In genomic region chr17:73269329-73269615, GRCh38 we compare ENCODE assay signal across 1 cellular context.
TF ChIP-seq lines count a peak whose summit lies in the region.

No MANE protein-coding gene starts in this region.

TF ChIP-seq in HEK293, 187 proteins besides CTCF, POLR2A, EP300 and RAD21 (continued from another document):
- TF ChIP-seq PRDM6 (tag by site-specific recombination; IDR thresholded peaks at IDR 0.05) (no peak), AEBP2 (tag by site-specific recombination; IDR thresholded peaks at IDR 0.05; ENCODE audit: borderline replicate concordance) (no peak), EGR2 (tag by site-specific recombination; IDR thresholded peaks at IDR 0.05; ENCODE audit: low read depth) (peak; percentile 13; the same call in 1 of the 2 replicates), OSR2 (tag by site-specific recombination; IDR thresholded peaks at IDR 0.05) (no peak), ZNF175 (tag by site-specific recombination; IDR thresholded peaks at IDR 0.05) (no peak)
